ENCODE assay signal across 1 cellular context in the genomic region with DNA sequence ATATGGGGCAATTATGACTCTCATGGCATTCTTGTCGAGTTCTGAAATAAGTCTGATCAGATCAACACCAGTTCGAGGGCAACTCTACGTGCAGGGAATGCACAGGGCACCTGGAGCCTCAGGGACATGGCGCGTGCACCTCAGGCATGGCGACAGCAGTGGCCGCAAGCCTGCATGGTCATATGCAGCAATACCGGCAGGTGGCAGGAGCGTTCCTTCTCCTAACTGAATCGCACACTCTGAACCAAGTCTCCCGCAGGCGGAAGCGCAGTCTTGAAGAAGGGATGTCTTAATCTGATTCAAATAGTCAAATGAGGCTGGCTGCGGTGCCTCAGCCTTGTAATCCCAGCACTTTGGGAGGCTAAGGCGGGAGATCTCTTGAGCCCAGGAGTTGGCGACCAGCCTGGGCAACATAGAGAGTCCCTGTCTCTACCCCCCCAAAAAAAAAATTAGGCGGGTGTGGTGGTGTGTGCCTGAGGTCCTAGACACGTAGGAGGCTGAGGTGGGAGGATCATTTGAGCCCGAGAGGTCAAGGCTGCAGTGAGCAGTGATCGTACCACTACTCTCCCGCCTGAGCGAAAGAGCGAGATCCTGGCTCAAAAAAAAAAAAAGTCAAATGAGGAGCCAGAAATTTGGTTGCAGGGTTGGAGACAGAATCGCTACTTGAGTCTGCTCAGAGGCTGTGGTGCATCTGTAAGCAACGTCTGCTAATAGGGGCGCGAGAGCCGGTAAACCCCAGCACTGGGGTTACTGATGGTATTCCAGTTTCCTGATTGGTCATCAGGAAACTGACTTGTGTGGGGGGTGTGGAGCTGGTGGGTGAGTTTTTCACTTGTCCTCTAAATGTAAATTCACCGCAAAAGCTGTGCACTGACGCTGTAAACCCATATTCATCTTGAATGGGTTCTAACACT.
TF ChIP-seq lines count a peak whose summit lies in the region.

No MANE protein-coding gene starts in this region.

TF ChIP-seq in HCT116, 20 proteins besides CTCF, POLR2A, EP300 and RAD21 (continued from another document):
- TF ChIP-seq REST (IDR thresholded peaks at IDR 0.05; ENCODE audit: low read depth) = no peak
- no peak for TF ChIP-seq ZFX (IDR thresholded peaks at IDR 0.05)
